12 cellular contexts compared by ENCODE assay signal in genomic region chr11:2792376-2793250, GRCh38.
A peak's percentile ranks its signal among the peaks of the same experiment; 100 is the strongest.
DNase-seq lines count a peak whose midpoint lies in the region; ATAC-seq and TF ChIP-seq lines count a peak whose summit lies in the region.
"Had no signal": no experiment of that assay in that cellular context is flagged by ENCODE, and none has a peak within 500 bp of the region (broad histone marks: within the 10 kb centered on the region; RNA-seq: fewer than 3 reads in every experiment).

No MANE protein-coding gene starts in this region.

- no peaks in the 10 kb centered on the region for H3K9me3 Mint-ChIP-seq in CD4-positive, alpha-beta T cell
- H3K9me3 Mint-ChIP-seq in WTC11 (no peaks in the 10 kb centered on the region), osteocyte (ENCODE audit: unreplicated experiment) (no peaks in the 10 kb centered on the region)

- CTCF ChIA-PET in CD4-positive, alpha-beta T cell (lab: Charles Lee) = no interaction called here
- CTCF ChIA-PET in WTC11 (lab: Charles Lee) = no interaction called here

- DNase-seq in CD4-positive, alpha-beta T cell = peak in 2 of 10 experiments; percentile 1 to 25
- peak; percentile 12 for DNase-seq in WTC11 (ENCODE audit: low spot score)
- peak; percentile 55 for DNase-seq in cardiac septum (ENCODE audit: low spot score)
- peak; percentile 76 for DNase-seq in osteocyte (ENCODE audit: extremely low spot score, unreplicated experiment)
- no peak for DNase-seq in foreskin keratinocyte
- DNase-seq in mesenteric fat pad (ENCODE audit: low spot score) = no peak
- no peak for DNase-seq in NCI-H748 treated with DMSO at 0.1 percent for 48 hours (lab: John Stamatoyannopoulos, UW)
- DNase-seq: erythroblast, NCI-H2171, nucleus accumbens, RPMI8226 had no signal

- H3K4me1 ChIP-seq in foreskin keratinocyte = no peaks in the 10 kb centered on the region

- no peak overlapping the region for H3K27ac Mint-ChIP-seq in CD4-positive, alpha-beta T cell
- H3K27ac Mint-ChIP-seq in WTC11 = no peak overlapping the region
- no peak overlapping the region for H3K27ac Mint-ChIP-seq in osteocyte (ENCODE audit: unreplicated experiment)

- H3K27me3 ChIP-seq in CD4-positive, alpha-beta T cell (ENCODE audit: control insufficient read depth, insufficient read depth, low read length) = no peaks in the 10 kb centered on the region
- H3K27me3 ChIP-seq in foreskin keratinocyte = peaks cover 47% of the 10 kb centered on the region

- no peaks in the 10 kb centered on the region for H3K36me3 Mint-ChIP-seq in CD4-positive, alpha-beta T cell (ENCODE audit: low read depth)
- H3K36me3 Mint-ChIP-seq in WTC11 (no peaks in the 10 kb centered on the region), osteocyte (ENCODE audit: unreplicated experiment) (no peaks in the 10 kb centered on the region)

- TF ChIP-seq CTCF in CD4-positive, alpha-beta T cell (IDR thresholded peaks at IDR 0.05) = no peak
- no peak for TF ChIP-seq CTCF in WTC11 (IDR thresholded peaks at IDR 0.05)
- TF ChIP-seq CTCF in osteocyte (IDR thresholded peaks at IDR 0.05) = no peak
- no peak for TF ChIP-seq CTCF in foreskin keratinocyte (conservative IDR thresholded peaks at IDR 0.05)

- no peak overlapping the region for H3K27ac ChIP-seq in CD4-positive, alpha-beta T cell (ENCODE audit: low read depth, low read length)
- no peak overlapping the region for H3K27ac ChIP-seq in foreskin keratinocyte

- no peaks in the 10 kb centered on the region for H3K27me3 Mint-ChIP-seq in CD4-positive, alpha-beta T cell
- peaks cover 72% of the 10 kb centered on the region for H3K27me3 Mint-ChIP-seq in WTC11 (ENCODE audit: low read depth)
- peaks cover 24% of the 10 kb centered on the region for H3K27me3 Mint-ChIP-seq in osteocyte (ENCODE audit: unreplicated experiment)

- intact Hi-C loops in CD4-positive, alpha-beta T cell (cut with DNase I, micrococcal nuclease) = no loop called here
- intact Hi-C loops in cardiac septum (cut with DNase I) = no loop called here

- H3K4me1 Mint-ChIP-seq in CD4-positive, alpha-beta T cell (ENCODE audit: low read depth) = peaks cover 5% of the 10 kb centered on the region
- H3K4me1 Mint-ChIP-seq in WTC11 = peaks cover 12% of the 10 kb centered on the region
- no peaks in the 10 kb centered on the region for H3K4me1 Mint-ChIP-seq in osteocyte (ENCODE audit: unreplicated experiment)

- H3K4me3 Mint-ChIP-seq in CD4-positive, alpha-beta T cell = peak overlapping the region; percentile 71
- H3K4me3 Mint-ChIP-seq in WTC11 (peak overlapping the region; percentile 65), osteocyte (ENCODE audit: unreplicated experiment) (no peak overlapping the region)

- H3K9me3 ChIP-seq in CD4-positive, alpha-beta T cell (ENCODE audit: control insufficient read depth, low read length) = no peaks in the 10 kb centered on the region

- POLR2A ChIA-PET in CD4-positive, alpha-beta T cell (lab: Charles Lee) = no interaction called here
- POLR2A ChIA-PET in WTC11 (lab: Charles Lee) = interaction anchor here (0.5 kb wide), 1 partner anchor 336 kb away, joined by 7 read pairs; no protein-coding TSS in a partner anchor

- no peak for ATAC-seq in CD4-positive, alpha-beta T cell (ENCODE audit: poor library complexity)
- peak; percentile 6; the same call in 1 of the 2 replicates for ATAC-seq in WTC11
- no peak for ATAC-seq in foreskin keratinocyte
- no peak for ATAC-seq in GM21717 (IDR thresholded peaks at IDR 0.05; ENCODE audit: unreplicated experiment)

TF ChIP-seq in WTC11, 78 proteins besides CTCF, POLR2A, EP300 and RAD21:
- TF ChIP-seq ZNF423 (CRISPR knock-in tag; IDR thresholded peaks at IDR 0.05) (no peak), GTF2I (CRISPR knock-in tag; conservative IDR thresholded peaks at IDR 0.05) (no peak), ESRRA (CRISPR knock-in tag; IDR thresholded peaks at IDR 0.05; ENCODE audit: borderline replicate concordance) (no peak), ATF2 (CRISPR knock-in tag; IDR thresholded peaks at IDR 0.05; ENCODE audit: borderline replicate concordance, low read depth) (no peak), ZNF232 (CRISPR knock-in tag; IDR thresholded peaks at IDR 0.05) (no peak)
- TF ChIP-seq, protein P1, sequence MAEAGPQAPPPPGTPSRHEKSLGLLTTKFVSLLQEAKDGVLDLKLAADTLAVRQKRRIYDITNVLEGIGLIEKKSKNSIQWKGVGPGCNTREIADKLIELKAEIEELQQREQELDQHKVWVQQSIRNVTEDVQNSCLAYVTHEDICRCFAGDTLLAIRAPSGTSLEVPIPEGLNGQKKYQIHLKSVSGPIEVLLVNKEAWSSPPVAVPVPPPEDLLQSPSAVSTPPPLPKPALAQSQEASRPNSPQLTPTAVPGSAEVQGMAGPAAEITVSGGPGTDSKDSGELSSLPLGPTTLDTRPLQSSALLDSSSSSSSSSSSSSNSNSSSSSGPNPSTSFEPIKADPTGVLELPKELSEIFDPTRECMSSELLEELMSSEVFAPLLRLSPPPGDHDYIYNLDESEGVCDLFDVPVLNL (CRISPR knock-in tag; IDR thresholded peaks at IDR 0.05; ENCODE audit: borderline replicate concordance, low read depth) = no peak
- TF ChIP-seq, protein P2, sequence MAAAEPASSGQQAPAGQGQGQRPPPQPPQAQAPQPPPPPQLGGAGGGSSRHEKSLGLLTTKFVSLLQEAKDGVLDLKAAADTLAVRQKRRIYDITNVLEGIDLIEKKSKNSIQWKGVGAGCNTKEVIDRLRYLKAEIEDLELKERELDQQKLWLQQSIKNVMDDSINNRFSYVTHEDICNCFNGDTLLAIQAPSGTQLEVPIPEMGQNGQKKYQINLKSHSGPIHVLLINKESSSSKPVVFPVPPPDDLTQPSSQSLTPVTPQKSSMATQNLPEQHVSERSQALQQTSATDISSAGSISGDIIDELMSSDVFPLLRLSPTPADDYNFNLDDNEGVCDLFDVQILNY (CRISPR knock-in tag; IDR thresholded peaks at IDR 0.05) = no peak
- TF ChIP-seq, protein P3, sequence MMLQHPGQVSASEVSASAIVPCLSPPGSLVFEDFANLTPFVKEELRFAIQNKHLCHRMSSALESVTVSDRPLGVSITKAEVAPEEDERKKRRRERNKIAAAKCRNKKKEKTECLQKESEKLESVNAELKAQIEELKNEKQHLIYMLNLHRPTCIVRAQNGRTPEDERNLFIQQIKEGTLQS (CRISPR knock-in tag; conservative IDR thresholded peaks at IDR 0.05) = no peak
- TF ChIP-seq, protein P4, sequence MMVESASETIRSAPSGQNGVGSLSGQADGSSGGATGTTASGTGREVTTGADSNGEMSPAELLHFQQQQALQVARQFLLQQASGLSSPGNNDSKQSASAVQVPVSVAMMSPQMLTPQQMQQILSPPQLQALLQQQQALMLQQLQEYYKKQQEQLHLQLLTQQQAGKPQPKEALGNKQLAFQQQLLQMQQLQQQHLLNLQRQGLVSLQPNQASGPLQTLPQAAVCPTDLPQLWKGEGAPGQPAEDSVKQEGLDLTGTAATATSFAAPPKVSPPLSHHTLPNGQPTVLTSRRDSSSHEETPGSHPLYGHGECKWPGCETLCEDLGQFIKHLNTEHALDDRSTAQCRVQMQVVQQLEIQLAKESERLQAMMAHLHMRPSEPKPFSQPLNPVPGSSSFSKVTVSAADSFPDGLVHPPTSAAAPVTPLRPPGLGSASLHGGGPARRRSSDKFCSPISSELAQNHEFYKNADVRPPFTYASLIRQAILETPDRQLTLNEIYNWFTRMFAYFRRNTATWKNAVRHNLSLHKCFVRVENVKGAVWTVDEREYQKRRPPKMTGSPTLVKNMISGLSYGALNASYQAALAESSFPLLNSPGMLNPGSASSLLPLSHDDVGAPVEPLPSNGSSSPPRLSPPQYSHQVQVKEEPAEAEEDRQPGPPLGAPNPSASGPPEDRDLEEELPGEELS (CRISPR knock-in tag; IDR thresholded peaks at IDR 0.05) = no peak
- TF ChIP-seq, protein P5, sequence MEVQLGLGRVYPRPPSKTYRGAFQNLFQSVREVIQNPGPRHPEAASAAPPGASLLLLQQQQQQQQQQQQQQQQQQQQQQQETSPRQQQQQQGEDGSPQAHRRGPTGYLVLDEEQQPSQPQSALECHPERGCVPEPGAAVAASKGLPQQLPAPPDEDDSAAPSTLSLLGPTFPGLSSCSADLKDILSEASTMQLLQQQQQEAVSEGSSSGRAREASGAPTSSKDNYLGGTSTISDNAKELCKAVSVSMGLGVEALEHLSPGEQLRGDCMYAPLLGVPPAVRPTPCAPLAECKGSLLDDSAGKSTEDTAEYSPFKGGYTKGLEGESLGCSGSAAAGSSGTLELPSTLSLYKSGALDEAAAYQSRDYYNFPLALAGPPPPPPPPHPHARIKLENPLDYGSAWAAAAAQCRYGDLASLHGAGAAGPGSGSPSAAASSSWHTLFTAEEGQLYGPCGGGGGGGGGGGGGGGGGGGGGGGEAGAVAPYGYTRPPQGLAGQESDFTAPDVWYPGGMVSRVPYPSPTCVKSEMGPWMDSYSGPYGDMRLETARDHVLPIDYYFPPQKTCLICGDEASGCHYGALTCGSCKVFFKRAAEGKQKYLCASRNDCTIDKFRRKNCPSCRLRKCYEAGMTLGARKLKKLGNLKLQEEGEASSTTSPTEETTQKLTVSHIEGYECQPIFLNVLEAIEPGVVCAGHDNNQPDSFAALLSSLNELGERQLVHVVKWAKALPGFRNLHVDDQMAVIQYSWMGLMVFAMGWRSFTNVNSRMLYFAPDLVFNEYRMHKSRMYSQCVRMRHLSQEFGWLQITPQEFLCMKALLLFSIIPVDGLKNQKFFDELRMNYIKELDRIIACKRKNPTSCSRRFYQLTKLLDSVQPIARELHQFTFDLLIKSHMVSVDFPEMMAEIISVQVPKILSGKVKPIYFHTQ (CRISPR knock-in tag; IDR thresholded peaks at IDR 0.05) = no peak

Comparison
In these comparisons a context has a peak if more than half of its experiments do, and no peak if none do; other contexts are left out.
1. DNase-seq: peak in WTC11 (single experiment), cardiac septum (single experiment) and osteocyte (single experiment); none in foreskin keratinocyte (0 of 2), mesenteric fat pad (single experiment) and NCI-H748 treated with DMSO at 0.1 percent for 48 hours (single experiment).